ENCODE assay signal across 7 cellular contexts in genomic region chr1:42035205-42035829, GRCh38.
DNase-seq lines count a peak whose midpoint lies in the region; ATAC-seq, FAIRE-seq and TF ChIP-seq lines count a peak whose summit lies in the region.

No MANE protein-coding gene starts in this region.

- no TSS peak for BruUV-seq in GM12878 (replicated peaks; lab: Mats Ljungman, UMichigan)

- TF ChIP-seq POLR2A in GM12878 (IDR thresholded peaks at IDR 0.05; ENCODE audit: low read depth, low read length) (no peak), gastrocnemius medialis (IDR thresholded peaks at IDR 0.05) (no peak)

- H3K27ac ChIP-seq in HL-60 (replicated peaks) (no peak overlapping the region), GM12878 (ENCODE audit: control insufficient read depth, insufficient read depth) (peak overlapping the region; percentile 37; the same call in 1 of the 2 replicates), iPS-18a (ENCODE audit: low read length) (no peak overlapping the region), gastrocnemius medialis (peak overlapping the region; percentile 72 to 94 (median 80))

- 2% methylated on average over 53 of the region's 66 CpGs for WGBS in GM12878 (ENCODE audit: insufficient coverage, insufficient replicate concordance, low lambda C conversion rate, missing lambda C conversion rate)

- H3K27me3 ChIP-seq in HL-60 (ENCODE audit: insufficient read depth, poor library complexity, severe bottlenecking) = no peaks in the 10 kb centered on the region
- H3K27me3 ChIP-seq in GM12878 (replicated peaks in 1 of 2; ENCODE audit: control insufficient read depth in 2 of 2, insufficient read depth in 2 of 2, low read length in 1 of 2) = no peaks in the 10 kb centered on the region; a peak in 1 of 4 replicates
- H3K27me3 ChIP-seq in iPS-18a (ENCODE audit: control insufficient read depth, insufficient read depth, low read length) = peaks cover 53% of the 10 kb centered on the region
- H3K27me3 ChIP-seq in gastrocnemius medialis = no peaks in the 10 kb centered on the region

- no peak for TF ChIP-seq EP300 in GM12878 (IDR thresholded peaks at IDR 0.05; ENCODE audit: borderline replicate concordance in 1 of 2, control insufficient read depth in 1 of 2, low read depth in 2 of 2, low read length in 2 of 2)

- RAD21 ChIA-PET in GM12878 (lab: Charles Lee; ENCODE audit: unreplicated experiment) = interaction anchor here (0.7 to 2.5 kb wide), 12 partner anchors 18 to 461 kb away, joined by 3 to 11 read pairs (median 4); partner anchors contain the start of gene HIVEP3

- POLR2A ChIA-PET in GM12878 (lab: Charles Lee) = interaction anchor here (0.6 to 2.1 kb wide), 6 partner anchors 24 to 446 kb away, joined by 3 to 5 read pairs (median 3); no protein-coding TSS in a partner anchor

- FAIRE-seq in GM12878 (lab: Jason Lieb, UNC) = no peak

- no peak for TF ChIP-seq CTCF in HL-60 (IDR thresholded peaks at IDR 0.05; ENCODE audit: insufficient read depth, low read length)
- peak in 2 of 3 experiments; percentile 35 to 53; a peak in 4 of 6 replicates for TF ChIP-seq CTCF in GM12878 (IDR thresholded peaks at IDR 0.05 in 2 of 3, conservative IDR thresholded peaks at IDR 0.05 in 1 of 3; ENCODE audit: control insufficient read depth in 2 of 3, extremely low read depth in 1 of 3, insufficient read depth in 1 of 3, low read depth in 3 of 3, low read length in 3 of 3)
- peak; percentile 28 to 55 (median 47) for TF ChIP-seq CTCF in gastrocnemius medialis (IDR thresholded peaks at IDR 0.05 in 4 of 5, conservative IDR thresholded peaks at IDR 0.05 in 1 of 5)

- H3K9ac ChIP-seq in GM12878 (ENCODE audit: control insufficient read depth, insufficient read depth, low read length) (peak overlapping the region; percentile 69), iPS-18a (ENCODE audit: low read length) (no peak overlapping the region)

- TF ChIP-seq RAD21 in GM12878 (IDR thresholded peaks at IDR 0.05; ENCODE audit: insufficient read depth, low read depth, low read length) = 0 out of 2 replicates have a peak, but pooled peaks have one; percentile 29

- DNase-seq in GM04504 (ENCODE audit: low read depth) (peak; percentile 9), HL-60 (ENCODE audit: low read depth in 1 of 2, low spot score in 1 of 2) (no peak), OCI-M1 (lab: John Stamatoyannopoulos, UW) (peak; percentile 82), GM12878 (ENCODE audit: low read depth, low spot score) (no peak), gastrocnemius medialis (peak; percentile 22 to 42)

- ATAC-seq in GM21390 (IDR thresholded peaks at IDR 0.05; ENCODE audit: unreplicated experiment) (peak; percentile 81), GM12878 (peak; percentile 78), gastrocnemius medialis (peak; percentile 91 to 92)

- no peaks in the 10 kb centered on the region for H3K36me3 ChIP-seq in GM12878 (ENCODE audit: control insufficient read depth in 2 of 2, insufficient read depth in 2 of 2, low read length in 1 of 2)
- no peaks in the 10 kb centered on the region for H3K36me3 ChIP-seq in iPS-18a (ENCODE audit: control insufficient read depth, low read depth, low read length)
- H3K36me3 ChIP-seq in gastrocnemius medialis = no peaks in the 10 kb centered on the region

- CTCF ChIA-PET in GM12878 (lab: Yijun Ruan, JAX) = interaction anchor here (0.6 to 3.3 kb wide), 12 partner anchors 10 to 223 kb away, joined by 3 to 17 read pairs (median 4); no protein-coding TSS in a partner anchor

- H3K4me1 ChIP-seq in GM12878 (ENCODE audit: control insufficient read depth, insufficient read depth, low read length) (peaks cover 8% of the 10 kb centered on the region; the same call in 1 of the 2 replicates), iPS-18a (ENCODE audit: control insufficient read depth, low read depth, low read length) (peaks cover 4% of the 10 kb centered on the region), gastrocnemius medialis (peaks cover 7 to 12% of the 10 kb centered on the region in 2 donors)

- SMC1A ChIA-PET in GM12878 (lab: Charles Lee; ENCODE audit: uncharacterized antibody, unreplicated experiment) = interaction anchor here (0.7 to 4.1 kb wide), 14 partner anchors 11 to 204 kb away, joined by 3 to 19 read pairs (median 6); no protein-coding TSS in a partner anchor

- H3K9me3 ChIP-seq in GM12878 (replicated peaks; ENCODE audit: control insufficient read depth, insufficient read depth, low read length) = no peaks in the 10 kb centered on the region; the same call in 1 of the 3 replicates
- H3K9me3 ChIP-seq in iPS-18a (ENCODE audit: control insufficient read depth, low read depth, low read length) = no peaks in the 10 kb centered on the region
- no peaks in the 10 kb centered on the region for H3K9me3 ChIP-seq in gastrocnemius medialis

- peak overlapping the region; percentile 74 for H2AFZ ChIP-seq in GM12878 (ENCODE audit: control insufficient read depth, low read depth, low read length)

- intact Hi-C loops in GM12878 (cut with micrococcal nuclease; ENCODE audit: unreplicated experiment) = loop anchor here (2.0 to 10.0 kb wide), 5 partner anchors 81 to 463 kb away; partner anchors contain the start of gene HIVEP3
- intact Hi-C loops in gastrocnemius medialis (cut with DNase I; ENCODE audit: low total_unique reads) = loop anchor here (1.0 to 10.0 kb wide), 10 partner anchors 78 to 649 kb away; partner anchors contain the start of genes FOXJ3 and YBX1

- in situ Hi-C loops in GM12878 (cut with MboI) (loop anchor here (10.0 kb wide), 1 partner anchor 461 kb away; no protein-coding TSS in a partner anchor), gastrocnemius medialis (cut with MboI; ENCODE audit: low sequenced_read_pairs in 4 of 4) (no loop called here)

- H4K20me1 ChIP-seq in GM12878 (ENCODE audit: control insufficient read depth, insufficient read depth) = no peaks in the 10 kb centered on the region

- H3K4me3 ChIP-seq in HL-60 (replicated peaks; ENCODE audit: insufficient read depth, low read length) = peak overlapping the region; percentile 75
- peak overlapping the region; percentile 90 for H3K4me3 ChIP-seq in GM12878
- H3K4me3 ChIP-seq in iPS-18a (ENCODE audit: low read length) = peak overlapping the region; percentile 73
- H3K4me3 ChIP-seq in gastrocnemius medialis = peak overlapping the region; percentile 70 to 100 (median 79)

- peak overlapping the region; percentile 77 for H3K4me2 ChIP-seq in GM12878 (ENCODE audit: control insufficient read depth, insufficient read depth)

- H3K79me2 ChIP-seq in GM12878 (ENCODE audit: control insufficient read depth, insufficient read depth, low read length) = peaks cover 28% of the 10 kb centered on the region

TF ChIP-seq in GM12878, 131 proteins besides CTCF, POLR2A, EP300 and RAD21 (continues in another document):
- TF ChIP-seq RELB (IDR thresholded peaks at IDR 0.05; ENCODE audit: low read depth) (no peak; the same call in 1 of the 2 replicates), MTA2 (IDR thresholded peaks at IDR 0.05; ENCODE audit: low read depth) (no peak), EZH2 (IDR thresholded peaks at IDR 0.05; ENCODE audit: borderline replicate concordance, control insufficient read depth, low read depth, low read length) (no peak), E2F8 (IDR thresholded peaks at IDR 0.05; ENCODE audit: low read depth, partially characterized antibody) (no peak), ZNF207 (IDR thresholded peaks at IDR 0.05; ENCODE audit: borderline replicate concordance) (no peak), RBBP5 (conservative IDR thresholded peaks at IDR 0.05) (no peak), SP1 (IDR thresholded peaks at IDR 0.05; ENCODE audit: low read depth, low read length) (peak; percentile 6), ATF3 (IDR thresholded peaks at IDR 0.05; ENCODE audit: borderline replicate concordance, extremely low read depth, low read depth, low read length) (no peak)

Comparison
In these comparisons a context has a peak if more than half of its experiments do, and no peak if none do; other contexts are left out.
1. DNase-seq: peak in GM04504 (single experiment), OCI-M1 (single experiment) and gastrocnemius medialis (2 of 2); none in HL-60 (0 of 2) and GM12878 (single experiment).
2. H3K27ac ChIP-seq: peak in GM12878 (single experiment) and gastrocnemius medialis (4 of 4); none in HL-60 (single experiment) and iPS-18a (single experiment).
3. Peak in every context shown above with its lines, with median percentiles within 50 percentile points of each other: ATAC-seq and H3K4me3 ChIP-seq.